ENCODE assay signal across 19 cellular contexts in the genomic region with DNA sequence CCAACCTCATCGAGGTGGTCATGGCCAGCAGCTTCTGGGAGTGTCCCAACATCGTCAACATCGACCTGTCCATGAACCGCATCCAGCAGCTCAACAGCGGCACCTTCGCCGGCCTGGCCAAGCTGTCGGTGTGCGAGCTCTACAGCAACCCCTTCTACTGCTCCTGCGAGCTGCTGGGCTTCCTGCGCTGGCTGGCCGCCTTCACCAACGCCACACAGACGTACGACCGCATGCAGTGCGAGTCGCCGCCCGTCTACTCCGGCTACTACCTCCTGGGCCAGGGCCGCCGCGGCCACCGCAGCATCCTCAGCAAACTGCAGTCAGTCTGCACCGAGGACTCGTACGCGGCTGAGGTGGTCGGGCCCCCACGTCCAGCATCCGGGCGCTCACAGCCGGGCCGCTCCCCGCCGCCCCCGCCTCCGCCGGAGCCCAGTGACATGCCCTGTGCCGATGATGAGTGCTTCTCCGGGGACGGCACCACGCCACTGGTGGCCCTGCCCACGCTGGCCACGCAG.
DNase-seq lines count a peak whose midpoint lies in the region; ATAC-seq, FAIRE-seq and TF ChIP-seq lines count a peak whose summit lies in the region.
"Had no signal": no experiment of that assay in that cellular context is flagged by ENCODE, and none has a peak within 500 bp of the region (broad histone marks: within the 10 kb centered on the region; RNA-seq: fewer than 3 reads in every experiment).

No MANE protein-coding gene starts in this region.

- H3K56ac ChIP-seq in H1 (replicated peaks; ENCODE audit: insufficient read length, low read depth, low read length): no peak overlapping the region

- no peak overlapping the region for H3K14ac ChIP-seq in H1 (ENCODE audit: insufficient read length)
- no peak overlapping the region for H3K14ac ChIP-seq in neuronal stem cell (ENCODE audit: low read length)

- no peak overlapping the region for H2BK20ac ChIP-seq in H1 (ENCODE audit: low read length)

- H3K4me3 ChIP-seq in H7 (ENCODE audit: insufficient read depth, low read depth, low read length): no peak overlapping the region
- H3K4me3 ChIP-seq in H1 (ENCODE audit: extremely low read depth in 1 of 4, insufficient read depth in 2 of 4, low read depth in 3 of 4, low read length in 4 of 4): no peak overlapping the region
- H3K4me3 ChIP-seq in neuronal stem cell (ENCODE audit: low read length in 2 of 2): no peak overlapping the region
- H3K4me3 ChIP-seq: GM23248, HAP-1 had no signal

- H3K18ac ChIP-seq in H1 (ENCODE audit: extremely low read depth, low read length) (no peak overlapping the region), neuronal stem cell (ENCODE audit: low read length) (no peak overlapping the region)

- no peaks in the 10 kb centered on the region for H3K36me3 ChIP-seq in H7 (replicated peaks; ENCODE audit: control insufficient read depth, insufficient read depth, low read length)
- no peaks in the 10 kb centered on the region for H3K36me3 ChIP-seq in H1 (ENCODE audit: control insufficient read depth in 2 of 4, insufficient read depth in 4 of 4, low read length in 3 of 4)
- peaks cover 11 to 47% of the 10 kb centered on the region in 2 donors for H3K36me3 ChIP-seq in neuronal stem cell (replicated peaks in 1 of 2; ENCODE audit: control insufficient read depth in 2 of 2, insufficient read depth in 2 of 2, low read length in 2 of 2)
- H3K36me3 ChIP-seq: HAP-1 had no signal

- CTCF ChIA-PET in H1 (lab: Charles Lee; ENCODE audit: partially characterized antibody): interaction anchor here (0.6 to 1.6 kb wide), 2 partner anchors 8 to 35 kb away, joined by 3 to 4 read pairs; no protein-coding TSS in a partner anchor

- H2AFZ ChIP-seq in H1 (ENCODE audit: low read length) (no peak overlapping the region), neuronal stem cell (ENCODE audit: low read length) (no peak overlapping the region)
- H2AFZ ChIP-seq: GM23248 had no signal

- no peaks in the 10 kb centered on the region for H3K9me3 ChIP-seq in H1 (ENCODE audit: insufficient read depth in 2 of 2, low read depth in 1 of 2, low read length in 1 of 2)
- no peaks in the 10 kb centered on the region for H3K9me3 ChIP-seq in neuronal stem cell (replicated peaks in 1 of 2; ENCODE audit: control insufficient read depth in 2 of 2, insufficient read depth in 1 of 2, low read depth in 1 of 2, low read length in 2 of 2)
- H3K9me3 ChIP-seq: Caco-2, HAP-1 had no signal

- H3K4me2 ChIP-seq in H1 (ENCODE audit: insufficient read depth in 1 of 2, low read depth in 2 of 2, low read length in 2 of 2): no peak overlapping the region
- H3K4me2 ChIP-seq in neuronal stem cell (ENCODE audit: insufficient read depth, low read length, poor library complexity, severe bottlenecking): no peak overlapping the region

- peaks cover 0 to 2% of the 10 kb centered on the region in 2 experiments for H4K20me1 ChIP-seq in H1 (replicated peaks in 1 of 2; ENCODE audit: control insufficient read depth in 1 of 2, insufficient read depth in 2 of 2, low read length in 2 of 2)

- no peak overlapping the region for H3K4ac ChIP-seq in H1 (replicated peaks; ENCODE audit: insufficient read length, low read depth, low read length)
- no peak overlapping the region for H3K4ac ChIP-seq in neuronal stem cell (ENCODE audit: low read length)

- intact Hi-C loops in CD14-positive monocyte (cut with micrococcal nuclease): no loop called here

- H3K36me3 Mint-ChIP-seq in CD14-positive monocyte: no peaks in the 10 kb centered on the region
- H3K36me3 Mint-ChIP-seq: CD4-positive, CD25-positive, alpha-beta regulatory T cell; CD8-positive, alpha-beta T cell had no signal

- no peak for TF ChIP-seq EP300 in H1 (IDR thresholded peaks at IDR 0.05; ENCODE audit: borderline replicate concordance in 1 of 2, low read depth in 2 of 2, low read length in 2 of 2)

- no peak overlapping the region for H2AK5ac ChIP-seq in H1 (ENCODE audit: low read depth, low read length)
- no peak overlapping the region for H2AK5ac ChIP-seq in neuronal stem cell (ENCODE audit: low read depth, low read length)

- H2BK120ac ChIP-seq in H1 (replicated peaks; ENCODE audit: low read depth, low read length) (no peak overlapping the region), neuronal stem cell (ENCODE audit: low read depth, low read length) (no peak overlapping the region)

- H4K91ac ChIP-seq in H1 (replicated peaks; ENCODE audit: insufficient read length, low read length) (no peak overlapping the region), neuronal stem cell (ENCODE audit: low read depth, low read length, poor library complexity) (no peak overlapping the region)

- H3K4me1 ChIP-seq in H1 (replicated peaks in 1 of 4; ENCODE audit: control insufficient read depth in 3 of 4, insufficient read depth in 4 of 4, low read length in 3 of 4) (peaks cover 0 to 2% (median 0%) of the 10 kb centered on the region in 4 experiments; a peak in 1 of 7 replicates), neuronal stem cell (ENCODE audit: control insufficient read depth in 2 of 2, insufficient read depth in 1 of 2, low read depth in 1 of 2, low read length in 2 of 2) (peaks cover 0 to 6% of the 10 kb centered on the region in 2 donors)
- H3K4me1 ChIP-seq: Caco-2 had no signal

- FAIRE-seq in H1 (lab: Jason Lieb, UNC): no peak
- FAIRE-seq: G401.6, GM12892 had no signal

- H3K9ac ChIP-seq in H1 (replicated peaks in 1 of 4; ENCODE audit: extremely low read depth in 1 of 4, low read depth in 3 of 4, low read length in 3 of 4) (no peak overlapping the region), neuronal stem cell (ENCODE audit: low read depth, low read length, poor library complexity) (peak overlapping the region; percentile 70)
- H3K9ac ChIP-seq: GM23248 had no signal

- H2BK15ac ChIP-seq in H1 (ENCODE audit: low read length) (no peak overlapping the region; the same call in 1 of the 2 replicates), neuronal stem cell (ENCODE audit: low read length) (no peak overlapping the region)

- H3K27ac Mint-ChIP-seq in CD14-positive monocyte: no peak overlapping the region
- H3K27ac Mint-ChIP-seq: CD4-positive, CD25-positive, alpha-beta regulatory T cell; CD8-positive, alpha-beta T cell; HFFc6 had no signal

- H3K79me1 ChIP-seq in H1 (ENCODE audit: low read depth, low read length) (no peaks in the 10 kb centered on the region), neuronal stem cell (ENCODE audit: low read depth, low read length) (peaks cover 7% of the 10 kb centered on the region)

- peaks cover 13 to 29% (median 15%) of the 10 kb centered on the region in 3 donors for H3K27me3 Mint-ChIP-seq in CD14-positive monocyte (ENCODE audit: low read depth in 3 of 3)

- H3K4me1 Mint-ChIP-seq in CD14-positive monocyte: peaks cover 16% of the 10 kb centered on the region

- H3K4me3 Mint-ChIP-seq in CD14-positive monocyte: no peak overlapping the region
- H3K4me3 Mint-ChIP-seq: CD4-positive, CD25-positive, alpha-beta regulatory T cell; CD8-positive, alpha-beta T cell; HFFc6 had no signal

- peaks cover 0 to 14% (median 2%) of the 10 kb centered on the region in 7 donors for H3K9me3 Mint-ChIP-seq in CD14-positive monocyte
- H3K9me3 Mint-ChIP-seq: CD4-positive, CD25-positive, alpha-beta regulatory T cell; CD8-positive, alpha-beta T cell; HFFc6 had no signal

- 94% methylated on average over 13 of the region's 46 CpGs; no CpG with 5 or more reads in 1 of the 2 experiments for WGBS in H1 (ENCODE audit: extremely low coverage in 1 of 2, insufficient coverage in 1 of 2, insufficient read length in 1 of 2, insufficient replicate concordance in 2 of 2, low coverage in 1 of 2, low lambda C conversion rate in 2 of 2, missing lambda C conversion rate in 1 of 2), 2 experiments
- WGBS in neuronal stem cell (ENCODE audit: extremely low coverage in 2 of 2, insufficient read length in 2 of 2, insufficient replicate concordance in 1 of 2), 2 donors: no CpG with 5 or more reads among the region's 46 CpGs

- H2BK12ac ChIP-seq in H1 (ENCODE audit: low read depth, low read length): 0 out of 2 replicates have a peak overlapping the region, but pooled peaks have one; percentile 39
- H2BK12ac ChIP-seq in neuronal stem cell (ENCODE audit: low read length): no peak overlapping the region

- H3K27me3 ChIP-seq in H7 (ENCODE audit: control insufficient read depth, insufficient read depth, low read length) (no peaks in the 10 kb centered on the region), H1 (replicated peaks in 1 of 4; ENCODE audit: control insufficient read depth in 3 of 4, extremely low read depth in 1 of 4, insufficient read depth in 3 of 4, low read length in 3 of 4) (no peaks in the 10 kb centered on the region), neuronal stem cell (ENCODE audit: control insufficient read depth in 3 of 3, insufficient read depth in 3 of 3, low read depth in 1 of 3, low read length in 3 of 3) (no peaks in the 10 kb centered on the region)

- no peak for TF ChIP-seq CTCF in CD14-positive monocyte (IDR thresholded peaks at IDR 0.05)
- no peak for TF ChIP-seq CTCF in H1 (IDR thresholded peaks at IDR 0.05; ENCODE audit: control extremely low read depth in 1 of 3, insufficient read depth in 1 of 3, low read depth in 1 of 3, low read length in 3 of 3)

- H4K8ac ChIP-seq in H1 (ENCODE audit: extremely low read depth, insufficient read depth, low read length) (no peak overlapping the region), neuronal stem cell (ENCODE audit: low read depth, low read length) (no peak overlapping the region)

- H3K27ac ChIP-seq in H1 (ENCODE audit: low read depth, low read length) (no peak overlapping the region), neuronal stem cell (replicated peaks; ENCODE audit: low read length) (no peak overlapping the region)
- H3K27ac ChIP-seq: GM23248 had no signal

- no peak for TF ChIP-seq RAD21 in H1 (IDR thresholded peaks at IDR 0.05 in 1 of 2, conservative IDR thresholded peaks at IDR 0.05 in 1 of 2; ENCODE audit: low read depth in 2 of 2, low read length in 2 of 2)

- no peaks in the 10 kb centered on the region for H3K79me2 ChIP-seq in H1 (ENCODE audit: control insufficient read depth in 1 of 2, insufficient read depth in 2 of 2, low read length in 2 of 2)

- DNase-seq in CD14-positive monocyte (ENCODE audit: low spot score) (peak; percentile 40), H7 (peak; percentile 57), H1 (ENCODE audit: low read depth in 1 of 2, low spot score in 2 of 2) (no peak), neuronal stem cell (ENCODE audit: low spot score) (no peak), NAMALWA (ENCODE audit: low spot score) (no peak), NCI-H524 treated with DMSO at 0.1 percent for 48 hours (lab: John Stamatoyannopoulos, UW) (no peak), SW 1271 (lab: John Stamatoyannopoulos, UW) (no peak)
- DNase-seq: C1 segment of cervical spinal cord; Caco-2; CD4-positive, CD25-positive, alpha-beta regulatory T cell; CD8-positive, alpha-beta T cell; DMS153; DND-41; GM23248; HFFc6 had no signal

- H2BK5ac ChIP-seq in H1 (ENCODE audit: low read depth, low read length) (no peak overlapping the region), neuronal stem cell (ENCODE audit: low read length) (no peak overlapping the region)

- H4K5ac ChIP-seq in H1 (ENCODE audit: insufficient read length, low read depth, low read length): no peak overlapping the region

- POLR2A ChIA-PET in H1 (lab: Charles Lee; ENCODE audit: partially characterized antibody): no interaction called here

- H3K23ac ChIP-seq in H1 (ENCODE audit: insufficient read length) (no peak overlapping the region), neuronal stem cell (ENCODE audit: low read depth, low read length, poor library complexity) (peak overlapping the region; percentile 80)

- no peaks in the 10 kb centered on the region for H3K23me2 ChIP-seq in H1 (ENCODE audit: low read depth, low read length)

- TF ChIP-seq POLR2A in H1 (IDR thresholded peaks at IDR 0.05; ENCODE audit: control extremely low read depth in 1 of 2, low read depth in 2 of 2, low read length in 2 of 2): no peak

- ATAC-seq in HG03139 (IDR thresholded peaks at IDR 0.05; ENCODE audit: unreplicated experiment): no peak
- ATAC-seq: CD8-positive, alpha-beta T cell had no signal

Comparison
In these comparisons a context has a peak if more than half of its experiments do, and no peak if none do; other contexts are left out.
1. DNase-seq: peak in CD14-positive monocyte (single experiment) and H7 (single experiment); none in H1 (0 of 2), neuronal stem cell (single experiment), NAMALWA (single experiment), NCI-H524 treated with DMSO at 0.1 percent for 48 hours (single experiment) and SW 1271 (0 of 2).